Comparison of ENCODE assay signal across 8 cellular contexts in genomic region chr1:78003882-78004718, GRCh38. TPM values are rescaled to one million over a fixed set of nuclear protein-coding genes. Genes with fewer than 3 reads are reported as not detected.
DNase-seq lines count a peak whose midpoint lies in the region; ATAC-seq and TF ChIP-seq lines count a peak whose summit lies in the region.

No MANE protein-coding gene starts in this region.

- intact Hi-C loops in thyroid gland (cut with DNase I), result no loop called here

- H3K27me3 ChIP-seq in thyroid gland, result no peaks in the 10 kb centered on the region

- peak in 1 of 2 donors; percentile 36 for TF ChIP-seq POLR2A in thyroid gland (IDR thresholded peaks at IDR 0.05)

- TF ChIP-seq CTCF in AG10803 (conservative IDR thresholded peaks at IDR 0.05; ENCODE audit: low read length) (no peak), thyroid gland (IDR thresholded peaks at IDR 0.05) (no peak)

- DNase-seq in AG10803 (ENCODE audit: low read depth), result peak; percentile 64
- peak; percentile 34 to 76 for DNase-seq in NOMO-1 (lab: John Stamatoyannopoulos, UW; ENCODE audit: unreplicated experiment in 2 of 2)
- peak; percentile 14 for DNase-seq in activated CD8-positive, alpha-beta memory T cell treated with anti-CD3 and anti-CD28 coated beads, Interleukin-2, amount 50 U/mL, for 24 hours (ENCODE audit: extremely low read depth)
- DNase-seq in myocyte (ENCODE audit: low read depth), result peak; percentile 84
- peak; percentile 39 to 51 for DNase-seq in thyroid gland

- H3K36me3 ChIP-seq in thyroid gland, result no peaks in the 10 kb centered on the region

- H3K9me3 ChIP-seq in thyroid gland, result no peaks in the 10 kb centered on the region

- H3K4me1 ChIP-seq in thyroid gland, result peaks cover 10 to 12% of the 10 kb centered on the region in 2 donors

- WGBS in thyroid gland, 2 donors, result 7 to 10% methylated on average over 8 of the region's 8 CpGs

- peak overlapping the region; percentile 68 for H3K4me3 ChIP-seq in AG10803 (ENCODE audit: low read length)
- H3K4me3 ChIP-seq in thyroid gland (replicated peaks in 1 of 3), result peak overlapping the region in 2 of 3 donors; percentile 34 to 89

- peak overlapping the region; percentile 90 to 98 (median 94) for H3K27ac ChIP-seq in thyroid gland

- ATAC-seq in GM18909 (IDR thresholded peaks at IDR 0.05; ENCODE audit: poor library complexity, unreplicated experiment) (peak; percentile 55), HG03097 (IDR thresholded peaks at IDR 0.05; ENCODE audit: low FRiP score, unreplicated experiment) (peak; percentile 53), esophagus mucosa (peak; percentile 64)

RNA-seq across cellular contexts. Expression of gene DNAJB4, which starts 0.6 kb away (rescaled TPM):
- total RNA-seq in esophagus mucosa, result 11.3 TPM
- 223 and 226 TPM in 2 replicates for total RNA-seq in myocyte
- polyA plus RNA-seq in myocyte (2012), result 87.1 TPM
- 10 to 100 TPM; 44.5 to 57.2 (median 50.8) TPM for total RNA-seq in thyroid gland

RNA-seq across cellular contexts. Expression of gene FUBP1, which starts 25.2 kb away (rescaled TPM):
- 41.9 TPM for total RNA-seq in esophagus mucosa
- total RNA-seq in myocyte, result 107 and 134 TPM in 2 replicates
- 63.7 TPM for polyA plus RNA-seq in myocyte (2012)
- 100 to 1,000 TPM; 136 to 231 (median 178) TPM for total RNA-seq in thyroid gland

RNA-seq across cellular contexts. Expression of gene GIPC2, which starts 41.7 kb away (rescaled TPM):
- total RNA-seq in esophagus mucosa (1.8 TPM), myocyte (2.2 and 2.3 TPM in 2 replicates), thyroid gland (1 to 10 TPM; 1.5 to 5.0 (median 2.6) TPM)
- 0.39 TPM for polyA plus RNA-seq in myocyte (2012)

Comparison
In these comparisons a context has a peak if more than half of its experiments do, and no peak if none do; other contexts are left out.
1. Peak in every context shown above with its lines: DNase-seq, ATAC-seq, H3K4me3 ChIP-seq and H3K27ac ChIP-seq.
2. DNase-seq: peak in every context shown above with its lines; median percentile 84 in myocyte; 64 in AG10803; 55 in NOMO-1; 45 in thyroid gland; 14 in activated CD8-positive, alpha-beta memory T cell treated with anti-CD3 and anti-CD28 coated beads, Interleukin-2, amount 50 U/mL, for 24 hours.